In the genomic region with DNA sequence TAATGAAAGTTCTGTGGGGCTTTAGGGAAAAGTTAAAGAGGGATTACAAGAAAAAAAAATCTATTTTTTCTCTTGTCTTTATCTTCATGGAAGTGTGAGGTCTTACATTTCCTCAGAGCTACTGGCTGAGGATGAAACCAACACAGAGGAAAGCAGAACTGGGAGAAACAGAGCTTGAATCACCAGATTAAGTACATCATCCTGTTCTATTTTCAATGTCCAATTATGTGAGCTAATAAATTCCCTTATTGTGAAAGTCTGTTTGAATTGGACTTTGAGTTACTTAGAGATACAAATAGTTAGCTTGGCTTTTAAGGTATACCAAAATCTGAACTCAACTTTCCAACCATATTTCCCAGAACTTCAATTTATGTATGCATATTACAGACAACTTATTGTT, we compare ENCODE assay signal across 27 cellular contexts.
"Had no signal": no experiment of that assay in that cellular context is flagged by ENCODE, and none has a peak within 500 bp of the region (broad histone marks: within the 10 kb centered on the region; RNA-seq: fewer than 3 reads in every experiment).

No MANE protein-coding gene starts in this region.

- H3K4me1 ChIP-seq: gastroesophageal sphincter, sigmoid colon, vagina had no signal

- H3K27me3 ChIP-seq: esophagus squamous epithelium, gastroesophageal sphincter, sigmoid colon, vagina had no signal

- FAIRE-seq: colon, endothelial cell of umbilical vein had no signal

- H3K4me2 ChIP-seq: smooth muscle cell had no signal

- H3K36me3 ChIP-seq: vagina had no signal

- H3K9me3 ChIP-seq: esophagus squamous epithelium, gastroesophageal sphincter, sigmoid colon, thoracic aorta had no signal

- ATAC-seq: activated naive CD8-positive, alpha-beta T cell treated with anti-CD3 and anti-CD28 coated beads, Interleukin-2, amount 50 U/mL, for 24 hours; effector memory CD8-positive, alpha-beta T cell; gastroesophageal sphincter; left colon; naive thymus-derived CD4-positive, alpha-beta T cell; stimulated activated naive B cell treated with anti-CD40 and anti-IgM and Interleukin-4, amounts not matched to agents 10 μg/mL and 1 μg/mL and 100 μg/mL, for 72 hours had no signal

- H3K27ac ChIP-seq: gastroesophageal sphincter, sigmoid colon, thoracic aorta, vagina had no signal

- DNase-seq: activated CD4-positive, alpha-beta memory T cell treated with anti-CD3 and anti-CD28 coated beads for 36 hours; activated CD4-positive, alpha-beta T cell treated with anti-CD3 and anti-CD28 coated beads for 48 hours; activated gamma-delta T cell; activated naive CD4-positive, alpha-beta T cell treated with anti-CD3 and anti-CD28 coated beads, Interleukin-2, amount 50 U/mL, for 16 hours; activated naive CD8-positive, alpha-beta T cell treated with anti-CD3 and anti-CD28 coated beads, Interleukin-2, amount 50 U/mL, for 24 hours; activated T-cell treated with anti-CD3 and anti-CD28 coated beads for 4 hours; aorta; central memory CD4-positive, alpha-beta T cell; effector memory CD8-positive, alpha-beta T cell; esophagus squamous epithelium; head of caudate nucleus; islet precursor cell; left colon; naive thymus-derived CD4-positive, alpha-beta T cell; posterior cingulate gyrus; sigmoid colon; stimulated activated CD4-positive, alpha-beta T cell treated with anti-CD3 and anti-CD28 coated beads, Interleukin-2, amount 100 ng/mL, for 48 hours; stimulated activated CD8-positive, alpha-beta memory T cell treated with anti-CD3 and anti-CD28 coated beads, Interleukin-4, amount 100 ng/mL, for 48 hours; stimulated activated naive B cell treated with anti-CD40 and anti-IgM and Interleukin-4, amounts not matched to agents 10 μg/mL and 1 μg/mL and 100 μg/mL, for 72 hours; T-helper 9 cell had no signal

- H3K4me3 ChIP-seq: esophagus squamous epithelium, gastroesophageal sphincter, lung, sigmoid colon, smooth muscle cell, thoracic aorta, vagina had no signal
